ENCODE assay signal across 9 cellular contexts in genomic region chr19:15463865-15464371, GRCh38. TPM values are rescaled to one million over a fixed set of nuclear protein-coding genes. Genes with fewer than 3 reads are reported as not detected.
DNase-seq lines count a peak whose midpoint lies in the region; ATAC-seq, FAIRE-seq and TF ChIP-seq lines count a peak whose summit lies in the region.
"Had no signal": no experiment of that assay in that cellular context is flagged by ENCODE, and none has a peak within 500 bp of the region (broad histone marks: within the 10 kb centered on the region; RNA-seq: fewer than 3 reads in every experiment).

No MANE protein-coding gene starts in this region.

- peak overlapping the region; percentile 92 for H3K4me2 ChIP-seq in OCI-LY1 (ENCODE audit: low read length)

- TF ChIP-seq POLR2A in GM19099 (IDR thresholded peaks at IDR 0.05; ENCODE audit: extremely low read depth, insufficient read length, low read depth), result peak; percentile 73

- no peak for TF ChIP-seq CTCF in OCI-LY1 (IDR thresholded peaks at IDR 0.05; ENCODE audit: low read length)
- no peak for TF ChIP-seq CTCF in mucosa of descending colon (IDR thresholded peaks at IDR 0.05)
- TF ChIP-seq CTCF in thoracic aorta (IDR thresholded peaks at IDR 0.05), result no peak
- TF ChIP-seq CTCF in D721Med (IDR thresholded peaks at IDR 0.05; ENCODE audit: insufficient read depth, missing control alignments), result no peak

- H3K27me3 ChIP-seq in OCI-LY1 (ENCODE audit: insufficient read depth, low read length) (no peaks in the 10 kb centered on the region), thoracic aorta (replicated peaks; ENCODE audit: insufficient read depth) (no peaks in the 10 kb centered on the region)

- H3K4me1 ChIP-seq in OCI-LY1 (ENCODE audit: insufficient read depth, low read length, severe bottlenecking) (peaks cover 22% of the 10 kb centered on the region), mucosa of descending colon (ENCODE audit: low read depth) (no peaks in the 10 kb centered on the region), thoracic aorta (ENCODE audit: control insufficient read depth in 1 of 2, low read depth in 2 of 2) (no peaks in the 10 kb centered on the region)

- FAIRE-seq in D721Med (lab: Jason Lieb, UNC), result no peak
- FAIRE-seq: islet of Langerhans had no signal

- no peaks in the 10 kb centered on the region for H4K20me1 ChIP-seq in OCI-LY1 (ENCODE audit: insufficient read depth, low read length)

- H3F3A ChIP-seq in OCI-LY1 (ENCODE audit: insufficient read depth, low read length), result no peaks in the 10 kb centered on the region

- H3K79me2 ChIP-seq in OCI-LY1 (ENCODE audit: insufficient read depth, low read length), result no peaks in the 10 kb centered on the region

- H3K4me3 ChIP-seq in OCI-LY1 (ENCODE audit: low read depth, low read length, poor library complexity, severe bottlenecking), result peak overlapping the region; percentile 88
- peak overlapping the region; percentile 6 for H3K4me3 ChIP-seq in mucosa of descending colon
- H3K4me3 ChIP-seq in thoracic aorta, result peak overlapping the region; percentile 70

- peak overlapping the region; percentile 89 for H2AFZ ChIP-seq in OCI-LY1 (ENCODE audit: low read length)

- no peaks in the 10 kb centered on the region for H3K36me3 ChIP-seq in OCI-LY1 (ENCODE audit: insufficient read depth, low read length)
- no peaks in the 10 kb centered on the region for H3K36me3 ChIP-seq in mucosa of descending colon (ENCODE audit: low read depth)
- no peaks in the 10 kb centered on the region for H3K36me3 ChIP-seq in thoracic aorta

- H3K9me2 ChIP-seq in OCI-LY1 (ENCODE audit: low read depth, low read length), result no peaks in the 10 kb centered on the region

- DNase-seq in activated T-helper 9 cell treated with anti-CD3 and anti-CD28 coated beads, Interleukin-2, amount 50 U/mL, for 16 hours (ENCODE audit: low read depth), result peak; percentile 64
- DNase-seq in mucosa of descending colon, result peak; percentile 48 to 85 (median 66)
- no peak for DNase-seq in thoracic aorta (ENCODE audit: low spot score)
- no peak for DNase-seq in D721Med (ENCODE audit: insufficient read length, low spot score)
- no peak for DNase-seq in HuH-7.5 (ENCODE audit: low spot score)

- H3K9me3 ChIP-seq in OCI-LY1 (ENCODE audit: low read length) (no peaks in the 10 kb centered on the region), mucosa of descending colon (no peaks in the 10 kb centered on the region), thoracic aorta (no peaks in the 10 kb centered on the region)

- H3K9ac ChIP-seq in OCI-LY1 (ENCODE audit: low read length), result peak overlapping the region; percentile 89

- peak overlapping the region; percentile 67 for H3K27ac ChIP-seq in OCI-LY1 (ENCODE audit: low read depth, low read length, poor library complexity, severe bottlenecking)
- H3K27ac ChIP-seq in thoracic aorta, result no peak overlapping the region

- intact Hi-C loops in mucosa of descending colon (cut with DNase I, micrococcal nuclease), result no loop called here

- peak; percentile 88 for ATAC-seq in mucosa of descending colon
- no peak for ATAC-seq in thoracic aorta (ENCODE audit: insufficient number of reproducible peaks, low FRiP score, low read depth)
- no peak for ATAC-seq in GM19467 (IDR thresholded peaks at IDR 0.05; ENCODE audit: unreplicated experiment)

RNA-seq across cellular contexts. Expression of gene RASAL3, which starts 0.4 kb away (rescaled TPM):
- 1 to 10 TPM; 4.0 to 5.2 (median 5.1) TPM for total RNA-seq in mucosa of descending colon
- 1 to 10 TPM; 4.1 to 5.1 TPM for total RNA-seq in thoracic aorta

RNA-seq across cellular contexts. Expression of gene WIZ, which starts 14.2 kb away (rescaled TPM):
- 10 to 100 TPM; 26.7 to 39.9 (median 28.1) TPM for total RNA-seq in mucosa of descending colon
- 10 to 100 TPM; 37.8 to 45.3 TPM for total RNA-seq in thoracic aorta

RNA-seq across cellular contexts. Expression of gene PGLYRP2, which starts 15.4 kb away (rescaled TPM):
- total RNA-seq in mucosa of descending colon (not detected), thoracic aorta (not detected)

RNA-seq across cellular contexts. Expression of gene CYP4F22, which starts 44.4 kb away (rescaled TPM):
- total RNA-seq in mucosa of descending colon (under 1 TPM in 2 of 3 donors, not detected in 1; 0.12 to 0.19 TPM), thoracic aorta (not detected)

RNA-seq across cellular contexts. Expression of gene AKAP8L, which starts 45.1 kb away (rescaled TPM):
- total RNA-seq in mucosa of descending colon, result 100 to 1,000 TPM in 1 of 3 donors, 10 to 100 TPM in 2; 74.4 to 111 (median 96.0) TPM
- 100 to 1,000 TPM; 163 to 247 TPM for total RNA-seq in thoracic aorta

Comparison
In these comparisons a context has a peak if more than half of its experiments do, and no peak if none do; other contexts are left out.
1. H3K4me3 ChIP-seq: peak in every context shown above with its lines; median percentile 88 in OCI-LY1; 70 in thoracic aorta; 6 in mucosa of descending colon.
2. DNase-seq: peak in activated T-helper 9 cell treated with anti-CD3 and anti-CD28 coated beads, Interleukin-2, amount 50 U/mL, for 16 hours (single experiment) and mucosa of descending colon (3 of 3); none in thoracic aorta (single experiment), D721Med (single experiment) and HuH-7.5 (single experiment).